Comparison of ENCODE assay signal across 18 cellular contexts in genomic region chr20:36873498-36874189, GRCh38. TPM values are rescaled to one million over a fixed set of nuclear protein-coding genes. Genes with fewer than 3 reads are reported as not detected.
"Had no signal": no experiment of that assay in that cellular context is flagged by ENCODE, and none has a peak within 500 bp of the region (broad histone marks: within the 10 kb centered on the region; RNA-seq: fewer than 3 reads in every experiment).

No MANE protein-coding gene starts in this region.

- H3K9me3 ChIP-seq: thoracic aorta had no signal

- H3K27ac ChIP-seq: foreskin keratinocyte, thoracic aorta had no signal

- ATAC-seq: activated CD4-positive, CD25-positive, alpha-beta regulatory T cell treated with anti-CD3 and anti-CD28 coated beads, Interleukin-2, amount 50 U/mL, for 24 hours; foreskin keratinocyte; stimulated activated effector memory CD8-positive, alpha-beta T cell treated with anti-CD3 and anti-CD28 coated beads, Interleukin-12 subunit alpha, Interleukin-12 subunit beta, amount 100 ng/mL, for 72 hours; T-helper 17 cell had no signal

- DNase-seq: activated CD4-positive, alpha-beta T cell treated with anti-CD3 and anti-CD28 coated beads, Interleukin-2, amount 50 U/mL, for 1 hour; activated naive CD4-positive, alpha-beta T cell; activated T-cell treated with anti-CD3 and anti-CD28 coated beads for 4 hours; effector memory CD4-positive, alpha-beta T cell; foreskin keratinocyte; stimulated activated CD4-positive, alpha-beta T cell treated with anti-CD3 and anti-CD28 coated beads, Interleukin-12 subunit alpha, Interleukin-12 subunit beta, amount 100 ng/mL, for 4 hours; stimulated activated CD4-positive, alpha-beta T cell treated with anti-CD3 and anti-CD28 coated beads, Interleukin-2, amount 100 ng/mL, for 24 hours; T-helper 17 cell had no signal

- H3K36me3 ChIP-seq: thoracic aorta had no signal

- H3K4me3 ChIP-seq: thoracic aorta had no signal

- FAIRE-seq: astrocyte, bronchial epithelial cell, urothelium cell line had no signal

- H3K4me1 ChIP-seq: foreskin keratinocyte had no signal

- H3K27me3 ChIP-seq: foreskin keratinocyte had no signal

RNA-seq across cellular contexts. Expression of gene TLDC2, which starts 2.3 kb away (rescaled TPM):
- total RNA-seq: activated CD8-positive, alpha-beta memory T cell treated with anti-CD3 and anti-CD28 coated beads for 36 hours; astrocyte; foreskin keratinocyte; mesenteric fat pad; neural crest cell; osteocyte; T-helper 17 cell had no signal
